Comparison of ENCODE assay signal across 24 cellular contexts in genomic region chr1:163744488-163744887, GRCh38.
"Had no signal": no experiment of that assay in that cellular context is flagged by ENCODE, and none has a peak within 500 bp of the region (broad histone marks: within the 10 kb centered on the region; RNA-seq: fewer than 3 reads in every experiment).

No MANE protein-coding gene starts in this region.

- ATAC-seq: natural killer cell; right lobe of liver; stimulated activated naive B cell treated with anti-CD40 and anti-IgM and Interleukin-4, amounts not matched to agents 10 μg/mL and 1 μg/mL and 100 μg/mL, for 72 hours; stimulated activated naive CD8-positive, alpha-beta T cell treated with anti-CD3 and anti-CD28 coated beads, Interleukin-15, Interleukin-2, amounts not matched to agents 100 U/mL and 50 U/mL, for 24 hours had no signal

- H3K4me3 Mint-ChIP-seq: mesothelial cell of epicardium; naive B cell; natural killer cell; nephron progenitor cell; neural progenitor cell; stimulated activated naive B cell treated with anti-CD40 and anti-IgM and Interleukin-4, amounts not matched to agents 10 μg/mL and 1 μg/mL and 100 μg/mL, for 72 hours had no signal

- H3K27me3 Mint-ChIP-seq: naive B cell; progenitor cell of endocrine pancreas; stimulated activated naive B cell treated with anti-CD40 and anti-IgM and Interleukin-4, amounts not matched to agents 10 μg/mL and 1 μg/mL and 100 μg/mL, for 72 hours had no signal

- H3K27ac ChIP-seq: left ventricle myocardium inferior, neural progenitor cell, neutrophil, ovary, right atrium auricular region, right lobe of liver, stomach, testis, thyroid gland, transverse colon, upper lobe of left lung had no signal

- DNase-seq: islet precursor cell; left ventricle myocardium inferior; mesendoderm; naive B cell; natural killer cell; nephron progenitor cell; ovary; right lobe of liver; stimulated activated CD4-positive, alpha-beta T cell treated with anti-CD3 and anti-CD28 coated beads, Interleukin-1b, Interleukin-23, amount 100 ng/mL, for 48 hours; stimulated activated CD4-positive, alpha-beta T cell treated with anti-CD3 and anti-CD28 coated beads, Interleukin-2, amount 100 ng/mL, for 48 hours; stimulated activated naive B cell treated with anti-CD40 and anti-IgM and Interleukin-4, amounts not matched to agents 10 μg/mL and 1 μg/mL and 100 μg/mL, for 72 hours; stimulated activated naive CD8-positive, alpha-beta T cell treated with anti-CD3 and anti-CD28 coated beads, Interleukin-15, Interleukin-2, amounts not matched to agents 100 U/mL and 50 U/mL, for 24 hours; stomach; testis; thyroid gland; transverse colon; upper lobe of left lung had no signal

- H3K27ac Mint-ChIP-seq: mesothelial cell of epicardium; naive B cell; natural killer cell; nephron progenitor cell; neural progenitor cell; progenitor cell of endocrine pancreas; stimulated activated naive B cell treated with anti-CD40 and anti-IgM and Interleukin-4, amounts not matched to agents 10 μg/mL and 1 μg/mL and 100 μg/mL, for 72 hours had no signal

- H3K36me3 Mint-ChIP-seq: neural progenitor cell; stimulated activated naive B cell treated with anti-CD40 and anti-IgM and Interleukin-4, amounts not matched to agents 10 μg/mL and 1 μg/mL and 100 μg/mL, for 72 hours had no signal

- H3K4me1 Mint-ChIP-seq: naive B cell; natural killer cell; nephron progenitor cell; stimulated activated naive B cell treated with anti-CD40 and anti-IgM and Interleukin-4, amounts not matched to agents 10 μg/mL and 1 μg/mL and 100 μg/mL, for 72 hours had no signal

- H3K27me3 ChIP-seq: neural progenitor cell, neutrophil, ovary, right atrium auricular region, right lobe of liver, stomach, testis, thyroid gland, transverse colon, upper lobe of left lung had no signal

- H3K36me3 ChIP-seq: left ventricle myocardium inferior, neural progenitor cell, neutrophil, ovary, right atrium auricular region, right lobe of liver, stomach, thyroid gland, transverse colon, upper lobe of left lung had no signal

- H3K4me3 ChIP-seq: left ventricle myocardium inferior, lung, neural progenitor cell, ovary, right atrium auricular region, right lobe of liver, smooth muscle cell, stomach, testis, thyroid gland, transverse colon, upper lobe of left lung had no signal
